ENCODE assay signal across 19 cellular contexts in genomic region chr22:38448945-38449745, GRCh38. TPM values are rescaled to one million over a fixed set of nuclear protein-coding genes. Genes with fewer than 3 reads are reported as not detected.
DNase-seq lines count a peak whose midpoint lies in the region; ATAC-seq and TF ChIP-seq lines count a peak whose summit lies in the region.
"Had no signal": no experiment of that assay in that cellular context is flagged by ENCODE, and none has a peak within 500 bp of the region (broad histone marks: within the 10 kb centered on the region; RNA-seq: fewer than 3 reads in every experiment).

No MANE protein-coding gene starts in this region.

- peak overlapping the region; percentile 82 for H4K8ac ChIP-seq in neuronal stem cell (ENCODE audit: low read depth, low read length)

- no peak overlapping the region for H4K91ac ChIP-seq in neuronal stem cell (ENCODE audit: low read depth, low read length, poor library complexity)

- H2BK5ac ChIP-seq in neuronal stem cell (ENCODE audit: low read length): no peak overlapping the region

- peaks cover 5% of the 10 kb centered on the region for H3K79me1 ChIP-seq in neuronal stem cell (ENCODE audit: low read depth, low read length)

- ATAC-seq in GM18870 (IDR thresholded peaks at IDR 0.05; ENCODE audit: unreplicated experiment): no peak
- ATAC-seq: K562, PC-3 had no signal

- peaks cover 0 to 2% (median 0%) of the 10 kb centered on the region in 5 experiments for H3K9me3 Mint-ChIP-seq in brain
- H3K9me3 Mint-ChIP-seq: HFFc6 had no signal

- peaks cover 54% of the 10 kb centered on the region for H3K4me1 Mint-ChIP-seq in brain

- H2AK5ac ChIP-seq in neuronal stem cell (ENCODE audit: low read depth, low read length): peak overlapping the region; percentile 95

- peak; percentile 1 for DNase-seq in DMS53 treated with DMSO at 0.1 percent for 48 hours (lab: John Stamatoyannopoulos, UW; ENCODE audit: unreplicated experiment)
- peak; percentile 69 for DNase-seq in left ventricle myocardium inferior
- no peak for DNase-seq in neuronal stem cell (ENCODE audit: low spot score)
- DNase-seq in T-helper 1 cell: no peak
- DNase-seq in activated T-cell treated with anti-CD3 and anti-CD28 coated beads, Interleukin-2, amount 50 U/mL, for 48 hours: no peak
- no peak for DNase-seq in NCI-H1417 (lab: John Stamatoyannopoulos, UW)
- DNase-seq: Caco-2, DMS79 treated with DMSO at 0.1 percent for 48 hours, GOT3, HFFc6, NCI-H1048, NCI-H1694, NCI-H345, NCI-H69, PC-3 had no signal

- H3K9ac ChIP-seq in neuronal stem cell (ENCODE audit: low read depth, low read length, poor library complexity): no peak overlapping the region

- peak overlapping the region; percentile 94 for H2BK12ac ChIP-seq in neuronal stem cell (ENCODE audit: low read length)

- H3K27ac ChIP-seq in left ventricle myocardium inferior (replicated peaks) (peak overlapping the region; percentile 94), neuronal stem cell (replicated peaks; ENCODE audit: low read length) (no peak overlapping the region)
- H3K27ac ChIP-seq: A549 had no signal

- no peak overlapping the region for H2BK15ac ChIP-seq in neuronal stem cell (ENCODE audit: low read length)

- WGBS in neuronal stem cell (ENCODE audit: extremely low coverage in 2 of 2, insufficient read length in 2 of 2, insufficient replicate concordance in 1 of 2), 2 donors: no CpG with 5 or more reads among the region's 14 CpGs

- intact Hi-C loops in left ventricle myocardium inferior (cut with micrococcal nuclease): no loop called here

- H3K18ac ChIP-seq in neuronal stem cell (ENCODE audit: low read length): peak overlapping the region; percentile 80

- no peak overlapping the region for H2AFZ ChIP-seq in neuronal stem cell (ENCODE audit: low read length)

- H3K4me3 Mint-ChIP-seq in brain: no peak overlapping the region
- H3K4me3 Mint-ChIP-seq: HFFc6 had no signal

- H2BK120ac ChIP-seq in neuronal stem cell (ENCODE audit: low read depth, low read length): no peak overlapping the region

- H3K14ac ChIP-seq in neuronal stem cell (ENCODE audit: low read length): peak overlapping the region; percentile 98

- H3K36me3 Mint-ChIP-seq in brain: no peaks in the 10 kb centered on the region

- H3K4me3 ChIP-seq in left ventricle myocardium inferior: peak overlapping the region; percentile 50
- no peak overlapping the region for H3K4me3 ChIP-seq in neuronal stem cell (ENCODE audit: low read length in 2 of 2)
- H3K4me3 ChIP-seq: A549, K562 had no signal

- H3K9me3 ChIP-seq in left ventricle myocardium inferior (replicated peaks) (no peaks in the 10 kb centered on the region), neuronal stem cell (replicated peaks in 1 of 2; ENCODE audit: control insufficient read depth in 2 of 2, insufficient read depth in 1 of 2, low read depth in 1 of 2, low read length in 2 of 2) (peaks cover 0 to 2% of the 10 kb centered on the region in 2 donors)
- H3K9me3 ChIP-seq: A549, Caco-2 had no signal

- H3K23ac ChIP-seq in neuronal stem cell (ENCODE audit: low read depth, low read length, poor library complexity): peak overlapping the region; percentile 91

- H3K4me1 ChIP-seq in left ventricle myocardium inferior: peaks cover 72% of the 10 kb centered on the region
- H3K4me1 ChIP-seq in neuronal stem cell (ENCODE audit: control insufficient read depth in 2 of 2, insufficient read depth in 1 of 2, low read depth in 1 of 2, low read length in 2 of 2): peaks cover 17 to 21% of the 10 kb centered on the region in 2 donors
- H3K4me1 ChIP-seq: A549 had no signal

- peaks cover 8% of the 10 kb centered on the region for H3K27me3 Mint-ChIP-seq in brain

- H3K36me3 ChIP-seq in left ventricle myocardium inferior (no peaks in the 10 kb centered on the region), neuronal stem cell (replicated peaks in 1 of 2; ENCODE audit: control insufficient read depth in 2 of 2, insufficient read depth in 2 of 2, low read length in 2 of 2) (no peaks in the 10 kb centered on the region)

- peak overlapping the region; percentile 66 for H3K4ac ChIP-seq in neuronal stem cell (ENCODE audit: low read length)

- H3K27me3 ChIP-seq in left ventricle myocardium inferior (ENCODE audit: low read depth) (peaks cover 94% of the 10 kb centered on the region), neuronal stem cell (ENCODE audit: control insufficient read depth in 3 of 3, insufficient read depth in 3 of 3, low read depth in 1 of 3, low read length in 3 of 3) (peaks cover 2 to 14% (median 12%) of the 10 kb centered on the region in 3 experiments)

- H3K4me2 ChIP-seq in neuronal stem cell (ENCODE audit: insufficient read depth, low read length, poor library complexity, severe bottlenecking): no peak overlapping the region
- H3K4me2 ChIP-seq: A549 had no signal

- TF ChIP-seq CTCF in brain (conservative IDR thresholded peaks at IDR 0.05): no peak
- no peak for TF ChIP-seq CTCF in left ventricle myocardium inferior (IDR thresholded peaks at IDR 0.05; ENCODE audit: borderline replicate concordance)

- peak overlapping the region in 3 of 5 experiments; percentile 72 to 99 (median 90) for H3K27ac Mint-ChIP-seq in brain
- H3K27ac Mint-ChIP-seq: HFFc6 had no signal

RNA-seq across cellular contexts. Expression of gene KCNJ4, which starts 5.9 kb away (rescaled TPM):
- polyA plus RNA-seq in brain (ENCODE audit: insufficient read depth, low read depth, low replicate concordance): 18.1 TPM
- 45.7 TPM for total RNA-seq in left ventricle myocardium inferior
- 6.0 TPM for polyA plus RNA-seq in neuronal stem cell (2013, experiment 1 of 2)
- polyA plus RNA-seq in neuronal stem cell (2013, experiment 2 of 2): 5.6 TPM
- total RNA-seq: HFFc6, PC-3 had no signal

RNA-seq across cellular contexts. Expression of gene KDELR3, which starts 18.8 kb away (rescaled TPM):
- 1.1 TPM for polyA plus RNA-seq in brain (ENCODE audit: insufficient read depth, low read depth, low replicate concordance)
- 6.0 TPM for total RNA-seq in left ventricle myocardium inferior
- 11.1 TPM for polyA plus RNA-seq in neuronal stem cell (2013, experiment 1 of 2)
- 11.0 TPM for polyA plus RNA-seq in neuronal stem cell (2013, experiment 2 of 2)

RNA-seq across cellular contexts. Expression of gene DDX17, which starts 57.0 kb away (rescaled TPM):
- 88.0 TPM for polyA plus RNA-seq in brain (ENCODE audit: insufficient read depth, low read depth, low replicate concordance)
- 228 TPM for total RNA-seq in left ventricle myocardium inferior
- 260 TPM for polyA plus RNA-seq in neuronal stem cell (2013, experiment 1 of 2)
- polyA plus RNA-seq in neuronal stem cell (2013, experiment 2 of 2): 263 TPM

Comparison
In these comparisons a context has a peak if more than half of its experiments do, and no peak if none do; other contexts are left out.
1. DNase-seq: peak in DMS53 treated with DMSO at 0.1 percent for 48 hours (single experiment) and left ventricle myocardium inferior (single experiment); none in neuronal stem cell (single experiment), T-helper 1 cell (0 of 5), activated T-cell treated with anti-CD3 and anti-CD28 coated beads, Interleukin-2, amount 50 U/mL, for 48 hours (0 of 2) and NCI-H1417 (0 of 3).